Comparison of ENCODE assay signal across 20 cellular contexts in the genomic region with DNA sequence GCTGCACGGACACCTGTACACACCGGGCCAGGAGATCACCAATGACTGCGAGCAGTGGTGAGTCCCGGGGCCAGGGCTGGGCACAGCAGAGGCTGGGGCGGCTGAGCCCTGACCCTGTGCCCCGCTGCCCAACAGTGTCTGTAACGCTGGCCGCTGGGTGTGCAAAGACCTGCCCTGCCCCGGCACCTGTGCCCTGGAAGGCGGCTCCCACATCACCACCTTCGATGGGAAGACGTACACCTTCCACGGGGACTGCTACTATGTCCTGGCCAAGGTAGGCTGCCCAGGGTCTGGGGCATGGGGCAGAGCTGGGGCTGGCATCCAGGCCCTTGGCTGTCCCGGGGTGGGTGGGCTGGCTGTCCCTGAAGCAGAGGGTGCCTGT. TPM values are rescaled to one million over a fixed set of nuclear protein-coding genes. Genes with fewer than 3 reads are reported as not detected.
DNase-seq lines count a peak whose midpoint lies in the region; ATAC-seq and TF ChIP-seq lines count a peak whose summit lies in the region.
"Had no signal": no experiment of that assay in that cellular context is flagged by ENCODE, and none has a peak within 500 bp of the region (broad histone marks: within the 10 kb centered on the region; RNA-seq: fewer than 3 reads in every experiment).

No MANE protein-coding gene starts in this region.

- no peaks in the 10 kb centered on the region for H3K36me3 ChIP-seq in ovary
- no peaks in the 10 kb centered on the region for H3K36me3 ChIP-seq in CD4-positive, alpha-beta memory T cell (ENCODE audit: insufficient read depth, low read length)
- H3K36me3 ChIP-seq: Peyer's patch had no signal

- no peak for TF ChIP-seq CTCF in CD14-positive monocyte (IDR thresholded peaks at IDR 0.05)
- no peak for TF ChIP-seq CTCF in ovary (IDR thresholded peaks at IDR 0.05)

- POLR2A ChIA-PET in CD4-positive, alpha-beta memory T cell (lab: Charles Lee; ENCODE audit: partially characterized antibody), result no interaction called here

- H3K4me3 Mint-ChIP-seq in activated T-cell treated with anti-CD3 and anti-CD28 coated beads, Interleukin-2, amount 50 U/mL, for 4 hours, result no peak overlapping the region
- H3K4me3 Mint-ChIP-seq in activated T-cell treated with anti-CD3 and anti-CD28 coated beads, Interleukin-2, amount 50 U/mL, for 24 hours, result no peak overlapping the region
- H3K4me3 Mint-ChIP-seq in CD14-positive monocyte, result no peak overlapping the region
- H3K4me3 Mint-ChIP-seq in CD4-positive, alpha-beta memory T cell, result no peak overlapping the region
- H3K4me3 Mint-ChIP-seq: CD4-positive, alpha-beta T cell had no signal

- TF ChIP-seq EP300 in ovary (IDR thresholded peaks at IDR 0.05), result no peak

- H3K27ac ChIP-seq in right cardiac atrium (ENCODE audit: low read length) (no peak overlapping the region), ovary (no peak overlapping the region)
- no peak overlapping the region for H3K27ac ChIP-seq in CD4-positive, alpha-beta memory T cell (ENCODE audit: low read depth, low read length)
- H3K27ac ChIP-seq: Peyer's patch had no signal

- TF ChIP-seq POLR2A in ovary (IDR thresholded peaks at IDR 0.05), result no peak

- no peaks in the 10 kb centered on the region for H3K27me3 ChIP-seq in right cardiac atrium (ENCODE audit: control insufficient read depth, insufficient read depth)
- H3K27me3 ChIP-seq in ovary, result no peaks in the 10 kb centered on the region
- no peaks in the 10 kb centered on the region for H3K27me3 ChIP-seq in CD4-positive, alpha-beta memory T cell (ENCODE audit: insufficient read depth, low read length)
- H3K27me3 ChIP-seq: Peyer's patch had no signal

- H3K36me3 Mint-ChIP-seq in activated T-cell treated with anti-CD3 and anti-CD28 coated beads, Interleukin-2, amount 50 U/mL, for 4 hours (ENCODE audit: insufficient read depth), result no peaks in the 10 kb centered on the region
- H3K36me3 Mint-ChIP-seq in activated T-cell treated with anti-CD3 and anti-CD28 coated beads, Interleukin-2, amount 50 U/mL, for 24 hours (ENCODE audit: low read depth), result no peaks in the 10 kb centered on the region
- no peaks in the 10 kb centered on the region for H3K36me3 Mint-ChIP-seq in CD14-positive monocyte
- no peaks in the 10 kb centered on the region for H3K36me3 Mint-ChIP-seq in CD4-positive, alpha-beta memory T cell

- no peaks in the 10 kb centered on the region for H3K4me1 Mint-ChIP-seq in activated T-cell treated with anti-CD3 and anti-CD28 coated beads, Interleukin-2, amount 50 U/mL, for 4 hours (ENCODE audit: low read depth)
- no peaks in the 10 kb centered on the region for H3K4me1 Mint-ChIP-seq in activated T-cell treated with anti-CD3 and anti-CD28 coated beads, Interleukin-2, amount 50 U/mL, for 24 hours (ENCODE audit: low read depth)
- H3K4me1 Mint-ChIP-seq in CD14-positive monocyte, result no peaks in the 10 kb centered on the region
- no peaks in the 10 kb centered on the region for H3K4me1 Mint-ChIP-seq in CD4-positive, alpha-beta memory T cell

- DNase-seq in activated T-cell treated with anti-CD3 and anti-CD28 coated beads, Interleukin-2, amount 50 U/mL, for 4 hours, result peak; percentile 3
- no peak for DNase-seq in activated T-cell treated with anti-CD3 and anti-CD28 coated beads, Interleukin-2, amount 50 U/mL, for 24 hours
- DNase-seq in CD14-positive monocyte (ENCODE audit: low spot score), result peak; percentile 41
- DNase-seq in right cardiac atrium, result peak in 2 of 3 donors; percentile 5 to 65
- peak in 3 of 5 donors; percentile 4 to 23 (median 10) for DNase-seq in ovary
- no peak for DNase-seq in CD4-positive, alpha-beta memory T cell
- DNase-seq in NCI-H345 treated with DMSO at 0.1 percent for 48 hours (lab: John Stamatoyannopoulos, UW; ENCODE audit: unreplicated experiment), result no peak
- DNase-seq in stimulated activated CD4-positive, alpha-beta T cell treated with anti-CD3 and anti-CD28 coated beads, Interleukin-15, amount 100 ng/mL, for 24 hours, result no peak
- DNase-seq: CD4-positive, alpha-beta T cell; DMS79; HCEC 1CT; Karpas-422; MM.1S; NCI-H1105 treated with DMSO at 0.1 percent for 48 hours; NCI-H187; NCI-H510A; NCI-H82 had no signal

- H3K9me3 Mint-ChIP-seq in activated T-cell treated with anti-CD3 and anti-CD28 coated beads, Interleukin-2, amount 50 U/mL, for 4 hours, result no peaks in the 10 kb centered on the region
- H3K9me3 Mint-ChIP-seq in activated T-cell treated with anti-CD3 and anti-CD28 coated beads, Interleukin-2, amount 50 U/mL, for 24 hours, result no peaks in the 10 kb centered on the region
- peaks cover 0 to 2% (median 0%) of the 10 kb centered on the region in 7 donors for H3K9me3 Mint-ChIP-seq in CD14-positive monocyte
- peaks cover 0 to 2% (median 0%) of the 10 kb centered on the region in 8 donors for H3K9me3 Mint-ChIP-seq in CD4-positive, alpha-beta memory T cell
- H3K9me3 Mint-ChIP-seq: CD4-positive, alpha-beta T cell had no signal

- H3K4me3 ChIP-seq in right cardiac atrium (ENCODE audit: low read length) (no peak overlapping the region), ovary (no peak overlapping the region)
- no peak overlapping the region for H3K4me3 ChIP-seq in CD4-positive, alpha-beta memory T cell (ENCODE audit: low read length in 2 of 2)
- H3K4me3 ChIP-seq: GM12878, Peyer's patch had no signal

- intact Hi-C loops in CD14-positive monocyte (cut with micrococcal nuclease), result no loop called here
- intact Hi-C loops in right cardiac atrium (cut with DNase I), result no loop called here
- intact Hi-C loops in ovary (cut with DNase I), result no loop called here
- intact Hi-C loops in CD4-positive, alpha-beta memory T cell (cut with micrococcal nuclease), result no loop called here

- H3K4me1 ChIP-seq in right cardiac atrium (ENCODE audit: control insufficient read depth, insufficient read depth, low read length) (no peaks in the 10 kb centered on the region), ovary (ENCODE audit: insufficient read depth) (no peaks in the 10 kb centered on the region)
- no peaks in the 10 kb centered on the region for H3K4me1 ChIP-seq in CD4-positive, alpha-beta memory T cell (ENCODE audit: insufficient read depth, low read length)
- H3K4me1 ChIP-seq: Peyer's patch had no signal

- H3K27ac Mint-ChIP-seq in activated T-cell treated with anti-CD3 and anti-CD28 coated beads, Interleukin-2, amount 50 U/mL, for 24 hours, result no peak overlapping the region
- no peak overlapping the region for H3K27ac Mint-ChIP-seq in CD14-positive monocyte
- no peak overlapping the region for H3K27ac Mint-ChIP-seq in CD4-positive, alpha-beta memory T cell
- H3K27ac Mint-ChIP-seq: CD4-positive, alpha-beta T cell had no signal

- WGBS in right cardiac atrium, result 83% methylated on average over 14 of the region's 14 CpGs
- WGBS in ovary, 3 donors, result 80 to 85% (median 83%) methylated on average over 12 to 14 of the region's 14 CpGs

- ATAC-seq in activated T-cell treated with anti-CD3 and anti-CD28 coated beads, Interleukin-2, amount 50 U/mL, for 4 hours, result no peak
- no peak for ATAC-seq in right cardiac atrium
- ATAC-seq: GM12878 had no signal

- CTCF ChIA-PET in CD4-positive, alpha-beta memory T cell (lab: Charles Lee; ENCODE audit: partially characterized antibody), result no interaction called here

- H3K9me3 ChIP-seq in right cardiac atrium (ENCODE audit: control insufficient read depth, low read length) (no peaks in the 10 kb centered on the region), ovary (no peaks in the 10 kb centered on the region)
- H3K9me3 ChIP-seq in CD4-positive, alpha-beta memory T cell (ENCODE audit: control insufficient read depth in 1 of 2, low read length in 2 of 2), result no peaks in the 10 kb centered on the region
- H3K9me3 ChIP-seq: Peyer's patch had no signal

- no peaks in the 10 kb centered on the region for H3K27me3 Mint-ChIP-seq in activated T-cell treated with anti-CD3 and anti-CD28 coated beads, Interleukin-2, amount 50 U/mL, for 4 hours (ENCODE audit: low read depth)
- no peaks in the 10 kb centered on the region for H3K27me3 Mint-ChIP-seq in activated T-cell treated with anti-CD3 and anti-CD28 coated beads, Interleukin-2, amount 50 U/mL, for 24 hours
- peaks cover 0 to 2% (median 1%) of the 10 kb centered on the region in 3 donors for H3K27me3 Mint-ChIP-seq in CD14-positive monocyte (ENCODE audit: low read depth in 3 of 3)
- no peaks in the 10 kb centered on the region for H3K27me3 Mint-ChIP-seq in CD4-positive, alpha-beta memory T cell
- H3K27me3 Mint-ChIP-seq: CD4-positive, alpha-beta T cell had no signal

RNA-seq across cellular contexts. Expression of a gene that starts 7.7 kb away (rescaled TPM):
- under 1 TPM; 0.08 to 0.30 (median 0.24) TPM for total RNA-seq in activated T-cell treated with anti-CD3 and anti-CD28 coated beads, Interleukin-2, amount 50 U/mL, for 4 hours
- polyA plus RNA-seq in CD14-positive monocyte, result not detected
- total RNA-seq in right cardiac atrium, result under 1 TPM in 1 of 4 donors, not detected in 3; 0.03 TPM
- 0.02 TPM for polyA plus RNA-seq in right cardiac atrium
- total RNA-seq in ovary, result 1 to 10 TPM in 1 of 7 donors, under 1 TPM in 3, not detected in 3; 0.02 to 3.3 (median 0.27) TPM
- under 1 TPM in 1 of 2 donors, not detected in 1; 0.02 TPM for polyA plus RNA-seq in ovary
- total RNA-seq in CD4-positive, alpha-beta memory T cell, result not detected
- not detected for polyA plus RNA-seq in CD4-positive, alpha-beta memory T cell
- total RNA-seq: CD4-positive, alpha-beta T cell; G401 had no signal
- polyA plus RNA-seq: GM12878 had no signal

RNA-seq across cellular contexts. Expression of a gene that starts 45.8 kb away (rescaled TPM):
- under 1 TPM in 1 of 3 donors, not detected in 2; 0.30 TPM for total RNA-seq in activated T-cell treated with anti-CD3 and anti-CD28 coated beads, Interleukin-2, amount 50 U/mL, for 4 hours
- polyA plus RNA-seq in CD14-positive monocyte (not detected), right cardiac atrium (0.05 TPM), ovary (under 1 TPM; 0.02 to 0.06 TPM)
- total RNA-seq in right cardiac atrium (not detected), ovary (1 to 10 TPM in 1 of 7 donors, under 1 TPM in 5, not detected in 1; 0.23 to 7.2 (median 0.41) TPM)
- total RNA-seq in CD4-positive, alpha-beta memory T cell, result not detected
- polyA plus RNA-seq in CD4-positive, alpha-beta memory T cell, result under 1 TPM in 1 of 2 donors, not detected in 1; 0.13 TPM
- total RNA-seq: CD4-positive, alpha-beta T cell; G401; Peyer's patch had no signal

Comparison
In these comparisons a context has a peak if more than half of its experiments do, and no peak if none do; other contexts are left out.
1. DNase-seq: peak in activated T-cell treated with anti-CD3 and anti-CD28 coated beads, Interleukin-2, amount 50 U/mL, for 4 hours (single experiment), CD14-positive monocyte (single experiment), right cardiac atrium (2 of 3) and ovary (3 of 5); none in activated T-cell treated with anti-CD3 and anti-CD28 coated beads, Interleukin-2, amount 50 U/mL, for 24 hours (single experiment), CD4-positive, alpha-beta memory T cell (0 of 5), NCI-H345 treated with DMSO at 0.1 percent for 48 hours (single experiment) and stimulated activated CD4-positive, alpha-beta T cell treated with anti-CD3 and anti-CD28 coated beads, Interleukin-15, amount 100 ng/mL, for 24 hours (single experiment).